Comparison of ENCODE assay signal across 26 cellular contexts in the genomic region with DNA sequence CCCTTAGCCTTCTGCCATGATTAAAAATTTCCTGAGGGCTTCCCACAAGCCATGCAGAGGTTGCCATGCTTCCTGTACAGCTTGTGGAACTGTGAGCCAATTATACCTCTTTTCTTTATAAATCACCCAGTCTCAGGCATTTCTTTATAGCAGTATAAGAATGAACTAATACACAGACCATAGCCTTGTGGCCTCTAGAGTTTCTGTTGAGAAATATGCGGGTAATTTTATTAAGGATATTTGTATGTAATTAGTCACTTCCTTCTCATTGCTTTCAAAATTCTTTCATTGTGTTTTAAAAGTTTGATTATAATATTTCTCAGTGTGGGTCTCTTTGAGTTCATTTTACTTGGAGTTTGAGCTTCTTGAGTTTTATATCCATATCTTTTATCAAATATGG.
"Had no signal": no experiment of that assay in that cellular context is flagged by ENCODE, and none has a peak within 500 bp of the region (broad histone marks: within the 10 kb centered on the region; RNA-seq: fewer than 3 reads in every experiment).

No MANE protein-coding gene starts in this region.

- DNase-seq: activated CD4-positive, alpha-beta memory T cell treated with anti-CD3 and anti-CD28 coated beads, Interleukin-2, amount 10 ng/mL, durations not matched to agents 7 days and 5 days; activated CD4-positive, alpha-beta T cell treated with anti-CD3 and anti-CD28 coated beads, Interleukin-2, amount 50 U/mL, for 1 hour; activated CD4-positive, CD25-positive, alpha-beta regulatory T cell; activated gamma-delta T cell; activated naive CD4-positive, alpha-beta T cell treated with anti-CD3 and anti-CD28 coated beads for 36 hours; activated T-cell treated with anti-CD3 and anti-CD28 coated beads for 4 hours; activated T-cell treated with anti-CD3 and anti-CD28 coated beads, Interleukin-2, amount 50 U/mL, for 48 hours; amygdala; cerebellar nuclear complex; Kasumi-1; NCI-H1048; NCI-H1930; NCI-H2171; NCI-H226; NCI-H526 treated with DMSO at 0.1 percent for 48 hours; NCI-H82; RPMI8226; T-cell had no signal

- H3K9me3 Mint-ChIP-seq: activated CD4-positive, alpha-beta memory T cell treated with anti-CD3 and anti-CD28 coated beads, Interleukin-2, amount 10 ng/mL, durations not matched to agents 7 days and 5 days; activated naive CD4-positive, alpha-beta T cell treated with anti-CD3 and anti-CD28 coated beads for 36 hours had no signal

- H3K4me1 Mint-ChIP-seq: activated CD4-positive, alpha-beta memory T cell treated with anti-CD3 and anti-CD28 coated beads, Interleukin-2, amount 10 ng/mL, durations not matched to agents 7 days and 5 days; activated T-helper 17 cell treated with anti-CD3 and anti-CD28 coated beads, Interleukin-2, amount 50 U/mL, for 72 hours; brain; T-cell had no signal

- H3K4me3 ChIP-seq: SK-N-MC had no signal

- H3K27ac Mint-ChIP-seq: activated CD4-positive, alpha-beta memory T cell treated with anti-CD3 and anti-CD28 coated beads, Interleukin-2, amount 10 ng/mL, durations not matched to agents 7 days and 5 days; activated naive CD4-positive, alpha-beta T cell treated with anti-CD3 and anti-CD28 coated beads for 36 hours; activated naive CD8-positive, alpha-beta T cell; activated T-helper 17 cell treated with anti-CD3 and anti-CD28 coated beads, Interleukin-2, amount 50 U/mL, for 72 hours; brain; T-cell had no signal

- FAIRE-seq: astrocyte had no signal

- ATAC-seq: activated T-helper 17 cell treated with anti-CD3 and anti-CD28 coated beads, Interleukin-2, amount 50 U/mL, for 72 hours; Panc1; Right ventricle myocardium inferior; T-cell had no signal

- H3K4me3 Mint-ChIP-seq: activated CD4-positive, alpha-beta memory T cell treated with anti-CD3 and anti-CD28 coated beads, Interleukin-2, amount 10 ng/mL, durations not matched to agents 7 days and 5 days; activated naive CD4-positive, alpha-beta T cell treated with anti-CD3 and anti-CD28 coated beads for 36 hours; activated naive CD8-positive, alpha-beta T cell; activated T-helper 17 cell treated with anti-CD3 and anti-CD28 coated beads, Interleukin-2, amount 50 U/mL, for 72 hours; brain; T-cell had no signal

- H3K27me3 Mint-ChIP-seq: activated CD4-positive, alpha-beta memory T cell treated with anti-CD3 and anti-CD28 coated beads, Interleukin-2, amount 10 ng/mL, durations not matched to agents 7 days and 5 days; activated naive CD8-positive, alpha-beta T cell; activated T-helper 17 cell treated with anti-CD3 and anti-CD28 coated beads, Interleukin-2, amount 50 U/mL, for 72 hours; T-cell had no signal

- H3K27ac ChIP-seq: SK-N-MC, VCaP had no signal

- H3K36me3 Mint-ChIP-seq: activated naive CD8-positive, alpha-beta T cell; brain; T-cell had no signal
